24 cellular contexts compared by ENCODE assay signal in genomic region chr11:69135420-69136363, GRCh38. TPM values are rescaled to one million over a fixed set of nuclear protein-coding genes. Genes with fewer than 3 reads are reported as not detected.
DNase-seq lines count a peak whose midpoint lies in the region; ATAC-seq and TF ChIP-seq lines count a peak whose summit lies in the region.
"Had no signal": no experiment of that assay in that cellular context is flagged by ENCODE, and none has a peak within 500 bp of the region (broad histone marks: within the 10 kb centered on the region; RNA-seq: fewer than 3 reads in every experiment).

No MANE protein-coding gene starts in this region.

- H3K4me1 Mint-ChIP-seq in activated B cell treated with CpG ODN at 0.5 μM for 24 hours (peaks cover 20% of the 10 kb centered on the region), neural progenitor cell (peaks cover 15% of the 10 kb centered on the region)

- no peak overlapping the region for H3K9ac ChIP-seq in neural progenitor cell

- no peaks in the 10 kb centered on the region for H3K36me3 ChIP-seq in neural progenitor cell
- H3K36me3 ChIP-seq: right atrium auricular region had no signal

- H3K79me2 ChIP-seq in neural progenitor cell (ENCODE audit: low read depth), result no peaks in the 10 kb centered on the region
- H3K79me2 ChIP-seq: hepatocyte had no signal

- peaks cover 6% of the 10 kb centered on the region for H3K4me1 ChIP-seq in neural progenitor cell
- H3K4me1 ChIP-seq: foreskin keratinocyte had no signal

- H3K9me3 Mint-ChIP-seq in activated B cell treated with CpG ODN at 0.5 μM for 24 hours, result peaks cover 13% of the 10 kb centered on the region
- peaks cover 16% of the 10 kb centered on the region for H3K9me3 Mint-ChIP-seq in neural progenitor cell

- peak; percentile 40 for ATAC-seq in activated B cell treated with CpG ODN at 0.5 μM for 24 hours (ENCODE audit: low read depth)
- no peak for ATAC-seq in GM18868 (IDR thresholded peaks at IDR 0.05; ENCODE audit: unreplicated experiment)
- ATAC-seq: foreskin keratinocyte, PC-3 had no signal

- H2AFZ ChIP-seq in neural progenitor cell (replicated peaks), result no peak overlapping the region
- H2AFZ ChIP-seq: hepatocyte had no signal

- H3K4me3 Mint-ChIP-seq in activated B cell treated with CpG ODN at 0.5 μM for 24 hours (no peak overlapping the region), neural progenitor cell (no peak overlapping the region)

- H3K9me3 ChIP-seq in neural progenitor cell (ENCODE audit: low read depth), result no peaks in the 10 kb centered on the region

- no peak overlapping the region for H3K27ac Mint-ChIP-seq in activated B cell treated with CpG ODN at 0.5 μM for 24 hours
- H3K27ac Mint-ChIP-seq in neural progenitor cell, result peak overlapping the region; percentile 66

- H3K4me3 ChIP-seq in neural progenitor cell, result no peak overlapping the region
- H3K4me3 ChIP-seq: hepatocyte, lung, right atrium auricular region, SK-N-MC had no signal

- TF ChIP-seq CTCF in activated B cell treated with CpG ODN at 0.5 μM for 24 hours (IDR thresholded peaks at IDR 0.05) (no peak), neural progenitor cell (IDR thresholded peaks at IDR 0.05) (no peak), RWPE1 (conservative IDR thresholded peaks at IDR 0.05; ENCODE audit: low read depth) (no peak)

- H3K27me3 ChIP-seq in neural progenitor cell, result no peaks in the 10 kb centered on the region
- H3K27me3 ChIP-seq: foreskin keratinocyte, hepatocyte, right atrium auricular region had no signal

- POLR2A ChIA-PET in activated B cell treated with CpG ODN at 0.5 μM for 24 hours (lab: Charles Lee) (no interaction called here), RWPE1 (lab: Yijun Ruan, JAX; ENCODE audit: low non-redundant PET) (no interaction called here)

- H3F3A ChIP-seq in neural progenitor cell (ENCODE audit: low read depth), result no peaks in the 10 kb centered on the region

- peaks cover 4% of the 10 kb centered on the region for H3K36me3 Mint-ChIP-seq in activated B cell treated with CpG ODN at 0.5 μM for 24 hours (ENCODE audit: low read depth)
- peaks cover 10% of the 10 kb centered on the region for H3K36me3 Mint-ChIP-seq in neural progenitor cell

- peak; percentile 27 for DNase-seq in stimulated activated CD4-positive, alpha-beta T cell treated with anti-CD3 and anti-CD28 coated beads, Interleukin-1b, Interleukin-23, amount 100 ng/mL, for 48 hours
- no peak for DNase-seq in stimulated activated CD4-positive, alpha-beta T cell treated with anti-CD3 and anti-CD28 coated beads, Interleukin-4, amount 100 ng/mL, for 4 hours
- DNase-seq in activated B cell treated with CpG ODN at 0.5 μM for 24 hours (no peak), neural progenitor cell (ENCODE audit: low spot score) (no peak), GM03348 (ENCODE audit: low spot score) (no peak), RWPE1 (ENCODE audit: low spot score) (no peak)
- DNase-seq: activated gamma-delta T cell; anterior cingulate cortex; central memory CD4-positive, alpha-beta T cell; foreskin keratinocyte; KBM-7; MV-4-11; NCI-H2029; NCI-H226; NCI-H82; nucleus accumbens; PC-3 had no signal

- H3K27me3 Mint-ChIP-seq in activated B cell treated with CpG ODN at 0.5 μM for 24 hours, result no peaks in the 10 kb centered on the region
- H3K27me3 Mint-ChIP-seq in neural progenitor cell (ENCODE audit: insufficient read depth, low read depth), result peaks cover 8% of the 10 kb centered on the region

- H4K20me1 ChIP-seq in neural progenitor cell (ENCODE audit: low read depth), result no peaks in the 10 kb centered on the region

- H3K27ac ChIP-seq in neural progenitor cell (no peak overlapping the region), RWPE1 (no peak overlapping the region)
- H3K27ac ChIP-seq: foreskin keratinocyte, hepatocyte, right atrium auricular region, SK-N-MC had no signal

- intact Hi-C loops in activated B cell treated with CpG ODN at 0.5 μM for 24 hours (cut with micrococcal nuclease), result no loop called here

- H3K4me2 ChIP-seq in neural progenitor cell, result no peak overlapping the region
- H3K4me2 ChIP-seq: hepatocyte had no signal

- CTCF ChIA-PET in activated B cell treated with CpG ODN at 0.5 μM for 24 hours (lab: Charles Lee) (no interaction called here), RWPE1 (lab: Yijun Ruan, JAX) (no interaction called here)

RNA-seq across cellular contexts. Expression of gene SMIM38, which starts 20.0 kb away (rescaled TPM):
- total RNA-seq in activated B cell treated with CpG ODN at 0.5 μM for 24 hours (2.2 and 2.7 TPM in 2 replicates), neural progenitor cell (ENCODE audit: low replicate concordance) (1.5 and 2.0 TPM in 2 replicates)
- total RNA-seq: Daoy, epithelial cell of proximal tubule, foreskin keratinocyte had no signal
